ENCODE assay signal across 9 cellular contexts in genomic region chr3:142534543-142534942, GRCh38.
"Had no signal": no experiment of that assay in that cellular context is flagged by ENCODE, and none has a peak within 500 bp of the region (broad histone marks: within the 10 kb centered on the region; RNA-seq: fewer than 3 reads in every experiment).

No MANE protein-coding gene starts in this region.

- FAIRE-seq: HTR-8/SVneo had no signal

- H3K4me3 Mint-ChIP-seq: H9 had no signal

- H3K4me2 ChIP-seq: KMS-11 had no signal

- H3K27ac ChIP-seq: GM23248, KMS-11 had no signal

- H3K27ac Mint-ChIP-seq: H9 had no signal

- H3K4me3 ChIP-seq: GM23248 had no signal

- DNase-seq: GM23248, GOT3, H9, HCEC 1CT, IMR-90, Karpas-422, KBM-7 had no signal

- H3K9ac ChIP-seq: GM23248, KMS-11 had no signal

- H2AFZ ChIP-seq: GM23248 had no signal

- H3K4me1 Mint-ChIP-seq: H9 had no signal
